24 cellular contexts compared by ENCODE assay signal in the genomic region with DNA sequence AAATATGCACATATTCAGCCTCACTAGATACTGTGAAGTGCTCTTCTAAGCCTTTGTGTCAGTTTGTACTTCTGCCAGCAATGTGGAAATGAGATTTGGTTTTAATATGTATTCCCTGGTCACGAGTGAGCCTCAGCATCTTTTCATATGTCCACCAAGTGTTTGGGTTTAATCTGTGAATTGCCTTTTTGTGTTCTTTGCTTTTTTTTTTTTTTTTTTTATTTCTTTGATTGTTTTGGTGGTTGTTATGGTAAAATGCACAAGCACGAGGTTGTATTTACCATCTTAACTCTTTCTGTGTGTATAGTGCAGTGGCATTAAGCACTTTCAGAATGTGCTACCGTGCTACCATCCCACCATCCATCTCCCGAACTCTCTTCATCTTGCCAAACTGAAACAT.
"Had no signal": no experiment of that assay in that cellular context is flagged by ENCODE, and none has a peak within 500 bp of the region (broad histone marks: within the 10 kb centered on the region; RNA-seq: fewer than 3 reads in every experiment).

No MANE protein-coding gene starts in this region.

- H3K9me3 Mint-ChIP-seq: activated B cell treated with CpG ODN at 0.5 μM for 24 hours; activated T-cell treated with anti-CD3 and anti-CD28 coated beads, Interleukin-2, amount 50 U/mL, for 24 hours; activated T-helper 17 cell treated with anti-CD3 and anti-CD28 coated beads, Interleukin-2, amount 50 U/mL, for 72 hours; memory B cell; neural crest cell; T-helper 1 cell treated with Interleukin-12 subunit alpha and Interleukin-12 subunit beta and Interleukin-4 antibody, amounts not matched to agents 30 μg/mL and 1 μg/mL, for 36 hours had no signal

- H3K4me3 Mint-ChIP-seq: activated B cell treated with CpG ODN at 0.5 μM for 24 hours; activated CD4-positive, alpha-beta T cell treated with anti-CD3 and anti-CD28 coated beads for 36 hours; activated naive CD8-positive, alpha-beta T cell; activated T-cell treated with anti-CD3 and anti-CD28 coated beads, Interleukin-2, amount 50 U/mL, for 24 hours; activated T-helper 17 cell treated with anti-CD3 and anti-CD28 coated beads, Interleukin-2, amount 50 U/mL, for 72 hours; memory B cell; neural crest cell; T-helper 1 cell treated with Interleukin-12 subunit alpha and Interleukin-12 subunit beta and Interleukin-4 antibody, amounts not matched to agents 30 μg/mL and 1 μg/mL, for 36 hours had no signal

- H3K27ac Mint-ChIP-seq: activated B cell treated with CpG ODN at 0.5 μM for 24 hours; activated CD4-positive, alpha-beta T cell treated with anti-CD3 and anti-CD28 coated beads for 36 hours; activated naive CD8-positive, alpha-beta T cell; activated T-cell treated with anti-CD3 and anti-CD28 coated beads, Interleukin-2, amount 50 U/mL, for 24 hours; activated T-helper 17 cell treated with anti-CD3 and anti-CD28 coated beads, Interleukin-2, amount 50 U/mL, for 72 hours; memory B cell; T-helper 1 cell treated with Interleukin-12 subunit alpha and Interleukin-12 subunit beta and Interleukin-4 antibody, amounts not matched to agents 30 μg/mL and 1 μg/mL, for 36 hours had no signal

- DNase-seq: activated B cell treated with CpG ODN at 0.5 μM for 24 hours; activated CD4-positive, alpha-beta T cell treated with anti-CD3 and anti-CD28 coated beads for 36 hours; activated CD4-positive, alpha-beta T cell treated with anti-CD3 and anti-CD28 coated beads, Interleukin-2, amount 50 U/mL, for 4 hours; activated CD8-positive, alpha-beta memory T cell treated with anti-CD3 and anti-CD28 coated beads for 24 hours; activated CD8-positive, alpha-beta memory T cell treated with anti-CD3 and anti-CD28 coated beads, Interleukin-2, amount 50 U/mL, for 4 hours; activated naive CD4-positive, alpha-beta T cell; activated T-cell treated with anti-CD3 and anti-CD28 coated beads, Interleukin-2, amount 50 U/mL, for 24 hours; brain microvascular endothelial cell; central memory CD4-positive, alpha-beta T cell; effector memory CD4-positive, alpha-beta T cell; glutamatergic neuron; retina; stimulated activated CD4-positive, alpha-beta T cell treated with anti-CD3 and anti-CD28 coated beads, Interleukin-4, amount 100 ng/mL, for 1 hour; stimulated activated naive CD4-positive, alpha-beta T cell treated with Interleukin-2 at 50 U/mL for 16 hours; upper lobe of right lung had no signal

- H3K36me3 ChIP-seq: adrenal gland, ascending aorta, brain microvascular endothelial cell, spleen, upper lobe of right lung had no signal

- H3K27me3 Mint-ChIP-seq: activated CD4-positive, alpha-beta T cell treated with anti-CD3 and anti-CD28 coated beads for 36 hours; activated naive CD8-positive, alpha-beta T cell; activated T-cell treated with anti-CD3 and anti-CD28 coated beads, Interleukin-2, amount 50 U/mL, for 24 hours; activated T-helper 17 cell treated with anti-CD3 and anti-CD28 coated beads, Interleukin-2, amount 50 U/mL, for 72 hours had no signal

- H3K4me1 Mint-ChIP-seq: activated CD4-positive, alpha-beta T cell treated with anti-CD3 and anti-CD28 coated beads for 36 hours; activated T-helper 17 cell treated with anti-CD3 and anti-CD28 coated beads, Interleukin-2, amount 50 U/mL, for 72 hours had no signal

- H3K4me1 ChIP-seq: ascending aorta had no signal

- H3K4me2 ChIP-seq: hepatocyte had no signal

- H2AFZ ChIP-seq: hepatocyte had no signal

- H3K36me3 Mint-ChIP-seq: activated naive CD8-positive, alpha-beta T cell; memory B cell had no signal

- ATAC-seq: activated CD4-positive, alpha-beta T cell treated with anti-CD3 and anti-CD28 coated beads for 36 hours; activated T-helper 17 cell treated with anti-CD3 and anti-CD28 coated beads, Interleukin-2, amount 50 U/mL, for 72 hours; upper lobe of right lung had no signal

- H3K9me3 ChIP-seq: adrenal gland, ascending aorta, spleen, upper lobe of right lung had no signal

- H3K27ac ChIP-seq: ascending aorta, brain microvascular endothelial cell, hepatocyte, upper lobe of right lung had no signal

- H3K4me3 ChIP-seq: adrenal gland, ascending aorta, hepatocyte, spleen, upper lobe of right lung had no signal

- H3K27me3 ChIP-seq: adrenal gland, ascending aorta, brain microvascular endothelial cell, hepatocyte, spleen, upper lobe of right lung had no signal
